ENCODE assay signal across 8 cellular contexts in genomic region chr9:124861342-124862229, GRCh38. TPM values are rescaled to one million over a fixed set of nuclear protein-coding genes. Genes with fewer than 3 reads are reported as not detected.
DNase-seq lines count a peak whose midpoint lies in the region; ATAC-seq and TF ChIP-seq lines count a peak whose summit lies in the region.

TSS of gene ARPC5L (plus strand) at chr9:124862130. CDS start at chr9:124869291, 7,161 bp downstream.
TSS of gene RPL35 (minus strand) at chr9:124861957. CDS start at chr9:124861912, 45 bp downstream.

- H3K9me3 ChIP-seq in neutrophil, result no peaks in the 10 kb centered on the region

- H3K27ac ChIP-seq in neutrophil, result peak within 1 kb of the TSS; percentile 78
- peak within 1 kb of the TSS; percentile 89 for H3K27ac ChIP-seq in substantia nigra (ENCODE audit: low read depth, low read length, poor library complexity, severe bottlenecking)

- H3K4me1 ChIP-seq in neutrophil (ENCODE audit: control insufficient read depth in 1 of 2, insufficient read depth in 1 of 2, low read depth in 1 of 2, low read length in 1 of 2), result peaks cover 19 to 23% of the 10 kb centered on the region in 2 experiments

- TF ChIP-seq CTCF in neutrophil (IDR thresholded peaks at IDR 0.05), result peak; percentile 64

- peak; percentile 94 for DNase-seq in NAMALWA (ENCODE audit: low spot score)
- DNase-seq in SK-MEL-5 (ENCODE audit: low read depth, low spot score), result peak; percentile 90
- DNase-seq in activated naive CD4-positive, alpha-beta T cell treated with Interleukin-2 at 50 U/mL for 16 hours, result peak; percentile 96
- DNase-seq in foreskin melanocyte, result peak; percentile 88
- peak; percentile 55 to 98 (median 91) for DNase-seq in substantia nigra (lab: John Stamatoyannopoulos, UW)

- in situ Hi-C loops in SK-MEL-5 (cut with HindIII; ENCODE audit: low pct_unique_long_range_greater_than_20kb, low sequenced_read_pairs), result no loop called here

- ATAC-seq in HG02571 (IDR thresholded peaks at IDR 0.05; ENCODE audit: unreplicated experiment), result peak; percentile 89

- no peaks in the 10 kb centered on the region for H3K27me3 ChIP-seq in neutrophil

- peaks cover 35% of the 10 kb centered on the region for H3K36me3 ChIP-seq in neutrophil

- H3K4me3 ChIP-seq in GM08714 (ENCODE audit: low read length), result peak within 1 kb of the TSS; percentile 90
- H3K4me3 ChIP-seq in neutrophil (ENCODE audit: low read depth in 1 of 2, low read length in 1 of 2), result peak within 1 kb of the TSS; percentile 74 to 94

RNA-seq across cellular contexts. Expression of gene ARPC5L, which starts in this region (rescaled TPM):
- 28.1 and 30.3 TPM in 2 replicates for total RNA-seq in SK-MEL-5 (2014; rRNA removed; shearing (Covaris generic))
- 60.0 and 63.7 TPM in 2 replicates for polyA plus RNA-seq in SK-MEL-5 (2015; cell fraction: cytosol; rRNA removed)
- polyA plus RNA-seq in SK-MEL-5 (2015; cell fraction: nucleus; rRNA removed), result 37.5 and 42.0 TPM in 2 replicates

RNA-seq across cellular contexts. Expression of gene RPL35, which starts in this region (rescaled TPM):
- 2,870 and 3,852 TPM in 2 replicates for total RNA-seq in SK-MEL-5 (2014; rRNA removed; shearing (Covaris generic))
- 2,353 and 3,749 TPM in 2 replicates for polyA plus RNA-seq in SK-MEL-5 (2015; cell fraction: cytosol; rRNA removed)
- 255 and 365 TPM in 2 replicates for polyA plus RNA-seq in SK-MEL-5 (2015; cell fraction: nucleus; rRNA removed)

Comparison
In these comparisons a context has a peak if more than half of its experiments do, and no peak if none do; other contexts are left out.
1. Peak in every context shown above with its lines: DNase-seq, ATAC-seq, H3K4me3 ChIP-seq and H3K27ac ChIP-seq.